In genomic region chr18:14104906-14105748, GRCh38 we compare ENCODE assay signal across 18 cellular contexts.
"Had no signal": no experiment of that assay in that cellular context is flagged by ENCODE, and none has a peak within 500 bp of the region (broad histone marks: within the 10 kb centered on the region; RNA-seq: fewer than 3 reads in every experiment).

No MANE protein-coding gene starts in this region.

- H3K27me3 ChIP-seq: body of pancreas, colonic mucosa, esophagus squamous epithelium, transverse colon had no signal

- H3K4me1 ChIP-seq: body of pancreas, colonic mucosa, esophagus squamous epithelium, transverse colon had no signal

- H3K36me3 ChIP-seq: colonic mucosa, transverse colon had no signal

- H3K27ac ChIP-seq: body of pancreas, colonic mucosa, esophagus squamous epithelium, transverse colon, VCaP had no signal

- H3K9me3 ChIP-seq: colonic mucosa had no signal

- H3K4me3 ChIP-seq: body of pancreas, colonic mucosa, esophagus squamous epithelium, transverse colon had no signal

- ATAC-seq: activated CD8-positive, alpha-beta T cell treated with anti-CD3 and anti-CD28 coated beads for 36 hours; activated naive CD4-positive, alpha-beta T cell treated with anti-CD3 and anti-CD28 coated beads, Interleukin-2, amount 50 U/mL, for 72 hours; body of pancreas had no signal

- FAIRE-seq: small intestine had no signal

- DNase-seq: activated CD4-positive, alpha-beta T cell treated with anti-CD3 and anti-CD28 coated beads for 4 hours; activated CD8-positive, alpha-beta T cell treated with anti-CD3 and anti-CD28 coated beads for 36 hours; activated gamma-delta T cell; activated T-cell treated with anti-CD3 and anti-CD28 coated beads, Interleukin-2, amount 50 U/mL, for 48 hours; amniotic stem cell; body of pancreas; central memory CD4-positive, alpha-beta T cell; colonic mucosa; esophagus squamous epithelium; occipital lobe; small intestine; stimulated activated CD4-positive, alpha-beta T cell treated with anti-CD3 and anti-CD28 coated beads, Interleukin-4, amount 100 ng/mL, for 24 hours; stimulated activated naive CD4-positive, alpha-beta T cell treated with Interleukin-2 at 50 U/mL for 16 hours; substantia nigra; T1000; transverse colon had no signal
